Comparison of ENCODE assay signal across 18 cellular contexts in genomic region chr16:11212819-11213196, GRCh38. TPM values are rescaled to one million over a fixed set of nuclear protein-coding genes. Genes with fewer than 3 reads are reported as not detected.
A peak's percentile ranks its signal among the peaks of the same experiment; 100 is the strongest.
DNase-seq lines count a peak whose midpoint lies in the region; ATAC-seq, FAIRE-seq and TF ChIP-seq lines count a peak whose summit lies in the region.
"Had no signal": no experiment of that assay in that cellular context is flagged by ENCODE, and none has a peak within 500 bp of the region (broad histone marks: within the 10 kb centered on the region; RNA-seq: fewer than 3 reads in every experiment).

No MANE protein-coding gene starts in this region.

- no peaks in the 10 kb centered on the region for H4K20me1 ChIP-seq in H1 (replicated peaks in 1 of 2; ENCODE audit: control insufficient read depth in 1 of 2, insufficient read depth in 2 of 2, low read length in 2 of 2)

- peak; percentile 20 for DNase-seq in NCI-H1436 (lab: John Stamatoyannopoulos, UW)
- no peak for DNase-seq in NCI-H1436 treated with DMSO at 0.1 percent for 48 hours (lab: John Stamatoyannopoulos, UW)
- no peak for DNase-seq in H1 (ENCODE audit: low read depth in 1 of 2, low spot score in 2 of 2)
- peak; percentile 63 for DNase-seq in spleen
- no peak for DNase-seq in activated CD8-positive, alpha-beta memory T cell treated with anti-CD3 and anti-CD28 coated beads, Interleukin-2, amount 50 U/mL, for 4 hours
- DNase-seq in activated CD8-positive, alpha-beta memory T cell treated with anti-CD3 and anti-CD28 coated beads for 24 hours = no peak
- no peak for DNase-seq in GM03348 (ENCODE audit: low spot score)
- DNase-seq: activated T-cell treated with anti-CD3 and anti-CD28 coated beads, Interleukin-2, amount 50 U/mL, for 48 hours; amniotic stem cell; GM23248; small intestine had no signal

- no peak overlapping the region for H2AK5ac ChIP-seq in H1 (ENCODE audit: low read depth, low read length)

- TF ChIP-seq EP300 in H1 (IDR thresholded peaks at IDR 0.05; ENCODE audit: borderline replicate concordance in 1 of 2, low read depth in 2 of 2, low read length in 2 of 2) = no peak

- H3K27ac ChIP-seq in H1 (ENCODE audit: low read depth, low read length) = no peak overlapping the region
- no peak overlapping the region for H3K27ac ChIP-seq in spleen
- H3K27ac ChIP-seq: 22Rv1, gastroesophageal sphincter, GM23248 had no signal

- intact Hi-C loops in spleen (cut with DNase I; ENCODE audit: low total_unique reads) = no loop called here

- H4K5ac ChIP-seq in H1 (ENCODE audit: insufficient read length, low read depth, low read length) = no peak overlapping the region

- TF ChIP-seq RAD21 in H1 (IDR thresholded peaks at IDR 0.05 in 1 of 2, conservative IDR thresholded peaks at IDR 0.05 in 1 of 2; ENCODE audit: low read depth in 2 of 2, low read length in 2 of 2) = no peak

- H3K4me3 ChIP-seq in H1 (ENCODE audit: extremely low read depth in 1 of 4, insufficient read depth in 2 of 4, low read depth in 3 of 4, low read length in 4 of 4) (no peak overlapping the region), spleen (no peak overlapping the region)
- H3K4me3 ChIP-seq: gastroesophageal sphincter, GM23248 had no signal

- no peak overlapping the region for H3K14ac ChIP-seq in H1 (ENCODE audit: insufficient read length)

- no peaks in the 10 kb centered on the region for H3K23me2 ChIP-seq in H1 (ENCODE audit: low read depth, low read length)

- no peak overlapping the region for H4K91ac ChIP-seq in H1 (replicated peaks; ENCODE audit: insufficient read length, low read length)

- no peak overlapping the region for H2BK20ac ChIP-seq in H1 (ENCODE audit: low read length)

- H2BK5ac ChIP-seq in H1 (ENCODE audit: low read depth, low read length) = 0 out of 2 replicates have a peak overlapping the region, but pooled peaks have one; percentile 35

- no peak for FAIRE-seq in H1 (lab: Jason Lieb, UNC)
- FAIRE-seq: G401.6, small intestine had no signal

- no peak for TF ChIP-seq POLR2A in H1 (IDR thresholded peaks at IDR 0.05; ENCODE audit: control extremely low read depth in 1 of 2, low read depth in 2 of 2, low read length in 2 of 2)
- no peak for TF ChIP-seq POLR2A in spleen (IDR thresholded peaks at IDR 0.05)

- TF ChIP-seq CTCF in H1 (IDR thresholded peaks at IDR 0.05; ENCODE audit: control extremely low read depth in 1 of 3, insufficient read depth in 1 of 3, low read depth in 1 of 3, low read length in 3 of 3) (no peak), spleen (IDR thresholded peaks at IDR 0.05 in 8 of 11, conservative IDR thresholded peaks at IDR 0.05 in 3 of 11) (no peak)

- H2BK15ac ChIP-seq in H1 (ENCODE audit: low read length) = no peak overlapping the region; the same call in 1 of the 2 replicates

- no peak overlapping the region for H2BK120ac ChIP-seq in H1 (replicated peaks; ENCODE audit: low read depth, low read length)

- no peak overlapping the region for H2AFZ ChIP-seq in H1 (ENCODE audit: low read length)
- H2AFZ ChIP-seq: GM23248 had no signal

- peak; percentile 49 for ATAC-seq in HG02588 (IDR thresholded peaks at IDR 0.05; ENCODE audit: unreplicated experiment)
- ATAC-seq: gastroesophageal sphincter had no signal

- H3K79me2 ChIP-seq in H1 (ENCODE audit: control insufficient read depth in 1 of 2, insufficient read depth in 2 of 2, low read length in 2 of 2) = no peaks in the 10 kb centered on the region

- H3K4me2 ChIP-seq in H1 (ENCODE audit: insufficient read depth in 1 of 2, low read depth in 2 of 2, low read length in 2 of 2) = no peak overlapping the region

- H3K9me3 ChIP-seq in H1 (ENCODE audit: insufficient read depth in 2 of 2, low read depth in 1 of 2, low read length in 1 of 2) (peaks cover 2 to 11% of the 10 kb centered on the region in 2 experiments), spleen (peaks cover 0 to 25% (median 19%) of the 10 kb centered on the region in 8 donors)

- H4K8ac ChIP-seq in H1 (ENCODE audit: extremely low read depth, insufficient read depth, low read length) = no peak overlapping the region

- no peak overlapping the region for H2BK12ac ChIP-seq in H1 (ENCODE audit: low read depth, low read length)

- POLR2A ChIA-PET in H1 (lab: Charles Lee; ENCODE audit: partially characterized antibody) = interaction anchor here (1.5 kb wide), 1 partner anchor 12 kb away, joined by 4 read pairs; no protein-coding TSS in a partner anchor

- H3K27me3 ChIP-seq in H1 (replicated peaks in 1 of 4; ENCODE audit: control insufficient read depth in 3 of 4, extremely low read depth in 1 of 4, insufficient read depth in 3 of 4, low read length in 3 of 4) (no peaks in the 10 kb centered on the region), spleen (replicated peaks in 1 of 7) (peaks cover 0 to 37% (median 0%) of the 10 kb centered on the region in 7 donors)

- CTCF ChIA-PET in H1 (lab: Charles Lee; ENCODE audit: partially characterized antibody) = interaction anchor here (0.8 to 2.1 kb wide), 5 partner anchors 20 to 249 kb away, joined by 3 to 5 read pairs (median 4); no protein-coding TSS in a partner anchor

- no peak overlapping the region for H3K4ac ChIP-seq in H1 (replicated peaks; ENCODE audit: insufficient read length, low read depth, low read length)

- no peak overlapping the region for H3K18ac ChIP-seq in H1 (ENCODE audit: extremely low read depth, low read length)

- 90% methylated on average over 14 of the region's 14 CpGs; no CpG with 5 or more reads in 1 of the 2 experiments for WGBS in H1 (ENCODE audit: extremely low coverage in 1 of 2, insufficient coverage in 1 of 2, insufficient read length in 1 of 2, insufficient replicate concordance in 2 of 2, low coverage in 1 of 2, low lambda C conversion rate in 2 of 2, missing lambda C conversion rate in 1 of 2), 2 experiments
- 54 to 84% (median 80%) methylated on average over 7 to 14 of the region's 14 CpGs for WGBS in spleen, 5 donors

- H3K9ac ChIP-seq in H1 (replicated peaks in 1 of 4; ENCODE audit: extremely low read depth in 1 of 4, low read depth in 3 of 4, low read length in 3 of 4) = no peak overlapping the region
- H3K9ac ChIP-seq: GM23248 had no signal

- H3K23ac ChIP-seq in H1 (ENCODE audit: insufficient read length) = no peak overlapping the region

- no peaks in the 10 kb centered on the region for H3K36me3 ChIP-seq in H1 (ENCODE audit: control insufficient read depth in 2 of 4, insufficient read depth in 4 of 4, low read length in 3 of 4)
- no peaks in the 10 kb centered on the region for H3K36me3 ChIP-seq in spleen
- H3K36me3 ChIP-seq: gastroesophageal sphincter had no signal

- no peak overlapping the region for H3K56ac ChIP-seq in H1 (replicated peaks; ENCODE audit: insufficient read length, low read depth, low read length)

- H3K4me1 ChIP-seq in H1 (replicated peaks in 1 of 4; ENCODE audit: control insufficient read depth in 3 of 4, insufficient read depth in 4 of 4, low read length in 3 of 4) = no peaks in the 10 kb centered on the region
- peaks cover 0 to 36% (median 0%) of the 10 kb centered on the region in 6 donors for H3K4me1 ChIP-seq in spleen
- H3K4me1 ChIP-seq: gastroesophageal sphincter had no signal

- no peaks in the 10 kb centered on the region for H3K79me1 ChIP-seq in H1 (ENCODE audit: low read depth, low read length)

TF ChIP-seq in H1, 55 proteins besides CTCF, POLR2A, EP300 and RAD21:
- no peak for TF ChIP-seq CTBP2 (IDR thresholded peaks at IDR 0.05; ENCODE audit: borderline replicate concordance, insufficient read depth, insufficient read length, low read length)
- no peak for TF ChIP-seq SP2 (IDR thresholded peaks at IDR 0.05; ENCODE audit: low read length)

RNA-seq across cellular contexts. Expression of gene SOCS1, which starts 43.2 kb away (rescaled TPM):
- total RNA-seq in H1 (2021; fragmentation: NEBNext Ultra II Directional; extraction: Animal tissue kit (Norgen Biotek cat#: 25700)) = 48.9 and 49.8 TPM in 2 replicates
- polyA plus RNA-seq in H1 (2011; rRNA removed) (21.0 and 46.5 TPM in 2 replicates), spleen (10 to 100 TPM; 17.0 to 43.3 (median 19.6) TPM)
- polyA plus RNA-seq in H1 (2011; cell fraction: cytosol; rRNA removed) = 17.0 TPM
- polyA plus RNA-seq in H1 (2011; cell fraction: nucleus; rRNA removed) = 36.0 TPM
- 9.9 to 28.9 TPM (median 25.5 TPM) in 4 replicates for polyA plus RNA-seq in H1 (2012, experiment 1 of 2)
- polyA plus RNA-seq in H1 (2012, experiment 2 of 2) = 20.5 TPM
- polyA plus RNA-seq in H1 (2013, experiment 1 of 2) = 83.3 TPM
- 90.5 TPM for polyA plus RNA-seq in H1 (2013, experiment 2 of 2)
- 1.7 and 4.1 TPM in 2 replicates for polyA minus RNA-seq in H1 (2011; rRNA and poly(A)+ RNA removed)
- 22.5 TPM for polyA minus RNA-seq in H1 (2011; cell fraction: cytosol; rRNA and poly(A)+ RNA removed)
- polyA minus RNA-seq in H1 (2011; cell fraction: nucleus; rRNA and poly(A)+ RNA removed) = 60.0 TPM
- 10 to 100 TPM in 6 of 7 donors, 1 to 10 TPM in 1; 7.7 to 50.8 (median 24.0) TPM for total RNA-seq in spleen

RNA-seq across cellular contexts. Expression of gene TNP2, which starts 56.3 kb away (rescaled TPM):
- not detected in 2 replicates for total RNA-seq in H1 (2021; fragmentation: NEBNext Ultra II Directional; extraction: Animal tissue kit (Norgen Biotek cat#: 25700))
- polyA plus RNA-seq in H1 (2011; rRNA removed) = not detected in 2 replicates
- polyA plus RNA-seq in H1 (2011; cell fraction: cytosol; rRNA removed) = not detected
- not detected for polyA plus RNA-seq in H1 (2011; cell fraction: nucleus; rRNA removed)
- not detected in 4 replicates for polyA plus RNA-seq in H1 (2012, experiment 1 of 2)
- polyA plus RNA-seq in H1 (2012, experiment 2 of 2) = not detected
- not detected for polyA plus RNA-seq in H1 (2013, experiment 1 of 2)
- polyA plus RNA-seq in H1 (2013, experiment 2 of 2) = not detected
- not detected in 2 replicates for polyA minus RNA-seq in H1 (2011; rRNA and poly(A)+ RNA removed)
- not detected for polyA minus RNA-seq in H1 (2011; cell fraction: cytosol; rRNA and poly(A)+ RNA removed)
- polyA minus RNA-seq in H1 (2011; cell fraction: nucleus; rRNA and poly(A)+ RNA removed) = not detected
- not detected for total RNA-seq in spleen
- polyA plus RNA-seq in spleen = not detected
- total RNA-seq: cerebellum, gastroesophageal sphincter, GM23248, omental fat pad, SK-MEL-5 had no signal
- polyA plus RNA-seq: GM23248, small intestine had no signal

Comparison
In these comparisons a context has a peak if more than half of its experiments do, and no peak if none do; other contexts are left out.
1. DNase-seq: peak in NCI-H1436 (single experiment) and spleen (single experiment); none in NCI-H1436 treated with DMSO at 0.1 percent for 48 hours (single experiment), H1 (0 of 2), activated CD8-positive, alpha-beta memory T cell treated with anti-CD3 and anti-CD28 coated beads, Interleukin-2, amount 50 U/mL, for 4 hours (single experiment), activated CD8-positive, alpha-beta memory T cell treated with anti-CD3 and anti-CD28 coated beads for 24 hours (single experiment) and GM03348 (single experiment).